ENCODE assay signal across 22 cellular contexts in genomic region chr6:49499623-49500022, GRCh38.
"Had no signal": no experiment of that assay in that cellular context is flagged by ENCODE, and none has a peak within 500 bp of the region (broad histone marks: within the 10 kb centered on the region; RNA-seq: fewer than 3 reads in every experiment).

GLYATL3 (plus strand) TSS chr6:49499923; CDS start chr6:49511991, 12,068 bp downstream.

- ATAC-seq: esophagus mucosa; gastrocnemius medialis; left ventricle myocardium superior; lower lobe of right lung; naive thymus-derived CD8-positive, alpha-beta T cell; psoas muscle; right cardiac atrium; stimulated activated effector memory CD8-positive, alpha-beta T cell treated with anti-CD3 and anti-CD28 coated beads, Interleukin-12 subunit alpha, Interleukin-12 subunit beta, amount 100 ng/mL, for 72 hours had no signal

- DNase-seq: effector CD8-positive, alpha-beta T cell; endodermal cell; foreskin fibroblast; gastrocnemius medialis; head of caudate nucleus; left ventricle myocardium superior; lower lobe of right lung; naive thymus-derived CD8-positive, alpha-beta T cell; nephron progenitor cell; nucleus accumbens; posterior cingulate gyrus; psoas muscle; right cardiac atrium; sigmoid colon; stimulated activated CD4-positive, alpha-beta T cell treated with anti-CD3 and anti-CD28 coated beads, Interleukin-2, amount 100 ng/mL, for 24 hours; stimulated activated CD4-positive, alpha-beta T cell treated with anti-CD3 and anti-CD28 coated beads, Interleukin-4, amount 100 ng/mL, for 24 hours; stimulated activated naive CD4-positive, alpha-beta T cell treated with Interleukin-2 at 50 U/mL for 16 hours; stomach; thyroid gland; trophoblast cell had no signal
